Comparison of ENCODE assay signal across 27 cellular contexts in genomic region chr12:56545023-56545604, GRCh38. TPM values are rescaled to one million over a fixed set of nuclear protein-coding genes. Genes with fewer than 3 reads are reported as not detected.
DNase-seq lines count a peak whose midpoint lies in the region; ATAC-seq and TF ChIP-seq lines count a peak whose summit lies in the region.
"Had no signal": no experiment of that assay in that cellular context is flagged by ENCODE, and none has a peak within 500 bp of the region (broad histone marks: within the 10 kb centered on the region; RNA-seq: fewer than 3 reads in every experiment).

No MANE protein-coding gene starts in this region.

- H3K4me3 ChIP-seq in HEK293 (ENCODE audit: low read depth, low read length): no peak overlapping the region
- no peak overlapping the region for H3K4me3 ChIP-seq in IMR-90 (ENCODE audit: insufficient read depth, low read depth, low read length)
- H3K4me3 ChIP-seq in mucosa of descending colon: no peak overlapping the region
- H3K4me3 ChIP-seq: BLaER1, GM12878 had no signal

- in situ Hi-C loops in IMR-90 (cut with MboI; ENCODE audit: low sequenced_read_pairs): no loop called here

- no peak overlapping the region for H2AK9ac ChIP-seq in IMR-90 (replicated peaks; ENCODE audit: low read depth, low read length, poor library complexity)

- peaks cover 12% of the 10 kb centered on the region for H3K9me1 ChIP-seq in IMR-90 (ENCODE audit: insufficient read depth, low read length)

- no peak overlapping the region for H2AK5ac ChIP-seq in IMR-90 (ENCODE audit: low read depth, low read length)

- no peak overlapping the region for H3K18ac ChIP-seq in IMR-90 (ENCODE audit: low read depth, low read length)

- peaks cover 76% of the 10 kb centered on the region for H4K20me1 ChIP-seq in IMR-90 (ENCODE audit: insufficient read depth, low read length)
- H4K20me1 ChIP-seq: BLaER1 had no signal

- H2BK5ac ChIP-seq in IMR-90 (ENCODE audit: low read depth, low read length, poor library complexity, severe bottlenecking): no peak overlapping the region

- POLR2A ChIA-PET in HEK293 (lab: Yijun Ruan, JAX): no interaction called here
- POLR2A ChIA-PET in IMR-90 (lab: Charles Lee; ENCODE audit: unreplicated experiment): no interaction called here

- no peak overlapping the region for H2BK120ac ChIP-seq in IMR-90 (ENCODE audit: low read depth, low read length)

- no peaks in the 10 kb centered on the region for H3K36me3 Mint-ChIP-seq in glutamatergic neuron (ENCODE audit: unreplicated experiment)
- H3K36me3 Mint-ChIP-seq: CD4-positive, alpha-beta memory T cell; CD8-positive, alpha-beta memory T cell had no signal

- no peak overlapping the region for H3K9ac ChIP-seq in IMR-90 (ENCODE audit: low read depth, low read length)
- H3K9ac ChIP-seq: BLaER1 had no signal

- TF ChIP-seq CTCF in HEK293 (tag by site-specific recombination; IDR thresholded peaks at IDR 0.05) (no peak), IMR-90 (conservative IDR thresholded peaks at IDR 0.05; ENCODE audit: low read depth, low read length) (no peak), mucosa of descending colon (IDR thresholded peaks at IDR 0.05) (no peak), glutamatergic neuron (IDR thresholded peaks at IDR 0.05; ENCODE audit: partially characterized antibody, unreplicated experiment) (no peak)

- H3K56ac ChIP-seq in IMR-90 (ENCODE audit: extremely low read depth, insufficient read depth, low read length): no peak overlapping the region

- intact Hi-C loops in IMR-90 (cut with micrococcal nuclease): no loop called here
- intact Hi-C loops in left colon (cut with DNase I, micrococcal nuclease): no loop called here
- intact Hi-C loops in mucosa of descending colon (cut with DNase I, micrococcal nuclease): no loop called here

- no peak overlapping the region for H3K23ac ChIP-seq in IMR-90 (ENCODE audit: low read depth, low read length)

- no peak overlapping the region for H3K14ac ChIP-seq in IMR-90 (replicated peaks; ENCODE audit: low read depth, low read length)

- no peak overlapping the region for H2BK20ac ChIP-seq in IMR-90 (ENCODE audit: low read depth, low read length)

- no peak overlapping the region for H3K4me2 ChIP-seq in IMR-90 (ENCODE audit: low read depth, low read length)
- H3K4me2 ChIP-seq: BLaER1 had no signal

- H3K36me3 ChIP-seq in HEK293 (ENCODE audit: control insufficient read depth in 2 of 2, insufficient read depth in 1 of 2, low read length in 2 of 2) (no peaks in the 10 kb centered on the region; a peak in 1 of 3 replicates), IMR-90 (ENCODE audit: control insufficient read depth, insufficient read depth, low read length) (peaks cover 3% of the 10 kb centered on the region), mucosa of descending colon (ENCODE audit: low read depth) (no peaks in the 10 kb centered on the region)
- H3K36me3 ChIP-seq: BE2C, BLaER1 had no signal

- no peak for ATAC-seq in IMR-90 (ENCODE audit: low read depth)
- peak; percentile 59 for ATAC-seq in left colon
- peak; percentile 52 for ATAC-seq in mucosa of descending colon
- ATAC-seq in GM18909 (IDR thresholded peaks at IDR 0.05; ENCODE audit: poor library complexity, unreplicated experiment): no peak
- ATAC-seq in HG02759 (IDR thresholded peaks at IDR 0.05; ENCODE audit: unreplicated experiment): no peak
- ATAC-seq: GM12878 had no signal

- peaks cover 7 to 51% of the 10 kb centered on the region in 2 experiments for H3K79me1 ChIP-seq in IMR-90 (ENCODE audit: low read depth in 1 of 2, low read length in 2 of 2)

- no peak overlapping the region for H4K5ac ChIP-seq in IMR-90 (ENCODE audit: low read depth, low read length)

- H4K91ac ChIP-seq in IMR-90 (ENCODE audit: insufficient read depth, low read depth, low read length): no peak overlapping the region

- no peak overlapping the region for H3K27ac ChIP-seq in HEK293 (ENCODE audit: extremely low read depth, low read depth, low read length)
- no peak overlapping the region for H3K27ac ChIP-seq in IMR-90 (ENCODE audit: insufficient read depth, low read length)
- H3K27ac ChIP-seq: BLaER1 had no signal

- no peaks in the 10 kb centered on the region for H3K27me3 Mint-ChIP-seq in glutamatergic neuron (ENCODE audit: unreplicated experiment)
- H3K27me3 Mint-ChIP-seq: CD4-positive, alpha-beta memory T cell; CD8-positive, alpha-beta memory T cell had no signal

- no peak overlapping the region for H3K4me3 Mint-ChIP-seq in glutamatergic neuron (ENCODE audit: unreplicated experiment)
- H3K4me3 Mint-ChIP-seq: CD14-positive monocyte; CD4-positive, alpha-beta memory T cell; CD4-positive, CD25-positive, alpha-beta regulatory T cell; CD8-positive, alpha-beta memory T cell had no signal

- WGBS in IMR-90 (ENCODE audit: extremely low coverage in 2 of 2, insufficient read length in 1 of 2), 2 experiments: no CpG with 5 or more reads among the region's 3 CpGs

- no peaks in the 10 kb centered on the region for H3K9me3 Mint-ChIP-seq in glutamatergic neuron (ENCODE audit: unreplicated experiment)
- H3K9me3 Mint-ChIP-seq: CD14-positive monocyte; CD4-positive, alpha-beta memory T cell; CD4-positive, CD25-positive, alpha-beta regulatory T cell; CD8-positive, alpha-beta memory T cell had no signal

- H3K9me3 ChIP-seq in HEK293 (ENCODE audit: control insufficient read depth, insufficient read depth, low read depth, low read length) (no peaks in the 10 kb centered on the region), IMR-90 (ENCODE audit: control insufficient read depth, insufficient read depth, low read length) (no peaks in the 10 kb centered on the region), mucosa of descending colon (no peaks in the 10 kb centered on the region)
- H3K9me3 ChIP-seq: BE2C, BLaER1 had no signal

- no peak overlapping the region for H2BK15ac ChIP-seq in IMR-90 (ENCODE audit: low read depth, low read length)

- H3K4me1 Mint-ChIP-seq in glutamatergic neuron (ENCODE audit: low read depth, unreplicated experiment): no peaks in the 10 kb centered on the region
- H3K4me1 Mint-ChIP-seq: CD4-positive, alpha-beta memory T cell; CD4-positive, CD25-positive, alpha-beta regulatory T cell; CD8-positive, alpha-beta memory T cell had no signal

- no peak overlapping the region for H4K8ac ChIP-seq in IMR-90 (ENCODE audit: low read depth in 2 of 2, low read length in 2 of 2)

- no peaks in the 10 kb centered on the region for H3K27me3 ChIP-seq in IMR-90 (ENCODE audit: control insufficient read depth, insufficient read depth, low read length)
- H3K27me3 ChIP-seq: BE2C, BLaER1 had no signal

- no peak for TF ChIP-seq POLR2A in IMR-90 (IDR thresholded peaks at IDR 0.05; ENCODE audit: low read depth, low read length)

- no peak overlapping the region for H3K4ac ChIP-seq in IMR-90 (ENCODE audit: low read depth, low read length)

- BruUV-seq in IMR-90 (replicated peaks; lab: Mats Ljungman, UMichigan): TSS peak; percentile 5

- H3K4me1 ChIP-seq in HEK293 (ENCODE audit: control insufficient read depth, insufficient read depth, low read length): no peaks in the 10 kb centered on the region
- H3K4me1 ChIP-seq in IMR-90 (ENCODE audit: control insufficient read depth, insufficient read depth, low read length): peaks cover 4% of the 10 kb centered on the region
- H3K4me1 ChIP-seq in mucosa of descending colon (ENCODE audit: low read depth): peaks cover 4% of the 10 kb centered on the region
- H3K4me1 ChIP-seq: BE2C, BLaER1 had no signal

- no peak overlapping the region for H3K27ac Mint-ChIP-seq in glutamatergic neuron (ENCODE audit: unreplicated experiment)
- H3K27ac Mint-ChIP-seq: CD14-positive monocyte; CD4-positive, alpha-beta memory T cell; CD4-positive, CD25-positive, alpha-beta regulatory T cell had no signal

- TF ChIP-seq RAD21 in IMR-90 (IDR thresholded peaks at IDR 0.05; ENCODE audit: low read length): no peak

- dilution Hi-C loops in IMR-90 (cut with HindIII; ENCODE audit: low sequenced_read_pairs, unreplicated experiment): no loop called here

- no peak overlapping the region for H2AFZ ChIP-seq in IMR-90 (replicated peaks; ENCODE audit: low read length, poor library complexity)

- no peak for DNase-seq in IMR-90
- DNase-seq in left colon: no peak
- DNase-seq in mucosa of descending colon: no peak
- no peak for DNase-seq in glutamatergic neuron
- no peak for DNase-seq in hippocampal formation (lab: John Stamatoyannopoulos, UW)
- DNase-seq: 8988T; ACHN; BE2C; C1 segment of cervical spinal cord; CD4-positive, alpha-beta memory T cell; CD4-positive, CD25-positive, alpha-beta regulatory T cell; CD8-positive, alpha-beta memory T cell; COR-L47; DMS 273 treated with DMSO at 0.1 percent for 48 hours; DMS153; DMS53; DMS79; DND-41; EL; GDM1 had no signal

- CTCF ChIA-PET in HEK293 (lab: Yijun Ruan, JAX): interaction anchor here (0.8 to 1.2 kb wide), 3 partner anchors 19 to 28 kb away, joined by 3 to 4 read pairs (median 3); no protein-coding TSS in a partner anchor
- CTCF ChIA-PET in IMR-90 (lab: Yijun Ruan, JAX): interaction anchor here (0.7 kb wide), 1 partner anchor 12 kb away, joined by 3 read pairs; no protein-coding TSS in a partner anchor

TF ChIP-seq in HEK293, 187 proteins besides CTCF, POLR2A, EP300 and RAD21:
- TF ChIP-seq ZNF626 (tag by site-specific recombination; IDR thresholded peaks at IDR 0.05) (no peak), ZNF146 (tag by site-specific recombination; IDR thresholded peaks at IDR 0.05) (peak; percentile 85), ZNF529 (tag by site-specific recombination; IDR thresholded peaks at IDR 0.05; ENCODE audit: insufficient replicate concordance) (no peak)
TF ChIP-seq in HEK293: peak in this region for 1.

TF ChIP-seq in IMR-90, 13 proteins besides CTCF, POLR2A, EP300 and RAD21:
- TF ChIP-seq MAZ (IDR thresholded peaks at IDR 0.05; ENCODE audit: borderline replicate concordance, low read depth, low read length): no peak
- TF ChIP-seq NFE2L2 (IDR thresholded peaks at IDR 0.05; ENCODE audit: low read depth, low read length): no peak
- TF ChIP-seq MXI1 (IDR thresholded peaks at IDR 0.05; ENCODE audit: borderline replicate concordance, low read depth, low read length): no peak
- TF ChIP-seq SMC3 (IDR thresholded peaks at IDR 0.05; ENCODE audit: low read depth, low read length): no peak

RNA-seq across cellular contexts. Expression of gene RBMS2, which starts 23.5 kb away (rescaled TPM):
- total RNA-seq in IMR-90 (2012; rRNA removed): 28.3 and 38.0 TPM in 2 replicates
- 41.9 and 43.6 TPM in 2 replicates for polyA plus RNA-seq in IMR-90 (2012; rRNA removed)
- polyA plus RNA-seq in IMR-90 (2012; cell fraction: cytosol; rRNA removed): 15.4 and 18.3 TPM in 2 replicates
- 30.3 and 56.5 TPM in 2 replicates for polyA plus RNA-seq in IMR-90 (2012; cell fraction: nucleus; rRNA removed; ENCODE audit: low replicate concordance)
- total RNA-seq in left colon: 10 to 100 TPM; 33.9 to 40.2 TPM
- 10 to 100 TPM; 35.9 to 47.8 (median 41.0) TPM for total RNA-seq in mucosa of descending colon
- total RNA-seq in glutamatergic neuron (ENCODE audit: unreplicated experiment): 10.2 TPM

RNA-seq across cellular contexts. Expression of gene GLS2, which starts 57.2 kb away (rescaled TPM):
- total RNA-seq in IMR-90 (2012; rRNA removed): under 0.01 and 0.36 TPM in 2 replicates
- polyA plus RNA-seq in IMR-90 (2012; rRNA removed): 0.21 and 0.40 TPM in 2 replicates
- polyA plus RNA-seq in IMR-90 (2012; cell fraction: cytosol; rRNA removed): 0.08 and 0.20 TPM in 2 replicates
- polyA plus RNA-seq in IMR-90 (2012; cell fraction: nucleus; rRNA removed; ENCODE audit: low replicate concordance): 0.45 and 0.94 TPM in 2 replicates
- 1 to 10 TPM in 1 of 2 donors, under 1 TPM in 1; 0.53 to 1.0 TPM for total RNA-seq in left colon
- 1 to 10 TPM in 2 of 3 donors, under 1 TPM in 1; 0.51 to 1.5 (median 1.2) TPM for total RNA-seq in mucosa of descending colon
- 0.91 TPM for total RNA-seq in glutamatergic neuron (ENCODE audit: unreplicated experiment)
- total RNA-seq: A673 had no signal
- polyA plus RNA-seq: CD14-positive monocyte had no signal

Comparison
In these comparisons a context has a peak if more than half of its experiments do, and no peak if none do; other contexts are left out.
1. ATAC-seq: peak in left colon (single experiment) and mucosa of descending colon (single experiment); none in IMR-90 (single experiment), GM18909 (single experiment) and HG02759 (single experiment).